1 cellular context compared by ENCODE assay signal in the genomic region with DNA sequence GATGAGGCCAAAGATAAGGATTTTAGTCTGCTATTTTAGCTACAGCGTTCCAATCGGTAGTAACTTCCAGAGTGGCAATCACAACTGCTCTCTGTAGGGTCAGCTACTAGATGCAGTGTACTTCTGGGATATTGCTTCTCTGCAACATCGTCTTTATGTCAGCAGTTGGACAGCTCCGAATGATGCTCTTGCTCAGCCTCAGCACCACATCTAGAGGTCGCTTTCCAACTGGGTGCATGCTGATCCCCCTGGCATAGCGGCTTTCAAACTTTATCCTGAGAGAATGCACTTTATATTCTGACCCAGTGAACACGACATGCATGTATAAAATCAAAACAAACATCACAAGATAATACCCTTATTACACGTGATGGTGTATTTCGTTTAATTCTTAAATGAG.
TF ChIP-seq lines count a peak whose summit lies in the region.

No MANE protein-coding gene starts in this region.

TF ChIP-seq in IMR-90, 13 proteins besides CTCF, POLR2A, EP300 and RAD21:
- TF ChIP-seq, protein P1, sequence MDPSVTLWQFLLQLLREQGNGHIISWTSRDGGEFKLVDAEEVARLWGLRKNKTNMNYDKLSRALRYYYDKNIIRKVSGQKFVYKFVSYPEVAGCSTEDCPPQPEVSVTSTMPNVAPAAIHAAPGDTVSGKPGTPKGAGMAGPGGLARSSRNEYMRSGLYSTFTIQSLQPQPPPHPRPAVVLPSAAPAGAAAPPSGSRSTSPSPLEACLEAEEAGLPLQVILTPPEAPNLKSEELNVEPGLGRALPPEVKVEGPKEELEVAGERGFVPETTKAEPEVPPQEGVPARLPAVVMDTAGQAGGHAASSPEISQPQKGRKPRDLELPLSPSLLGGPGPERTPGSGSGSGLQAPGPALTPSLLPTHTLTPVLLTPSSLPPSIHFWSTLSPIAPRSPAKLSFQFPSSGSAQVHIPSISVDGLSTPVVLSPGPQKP (IDR thresholded peaks at IDR 0.05; ENCODE audit: borderline replicate concordance, low read depth, low read length), result no peak
- peak; percentile 56 for TF ChIP-seq RCOR1 (IDR thresholded peaks at IDR 0.05; ENCODE audit: insufficient replicate concordance, low read length)
